In genomic region chr5:56979968-56980367, GRCh38 we compare ENCODE assay signal across 23 cellular contexts. TPM values are rescaled to one million over a fixed set of nuclear protein-coding genes. Genes with fewer than 3 reads are reported as not detected.
DNase-seq lines count a peak whose midpoint lies in the region; ATAC-seq, FAIRE-seq and TF ChIP-seq lines count a peak whose summit lies in the region.
"Had no signal": no experiment of that assay in that cellular context is flagged by ENCODE, and none has a peak within 500 bp of the region (broad histone marks: within the 10 kb centered on the region; RNA-seq: fewer than 3 reads in every experiment).

No MANE protein-coding gene starts in this region.

- peaks cover 7% of the 10 kb centered on the region for H3K4me1 Mint-ChIP-seq in neural crest cell

- H3K4me1 ChIP-seq in HepG2 (ENCODE audit: insufficient read depth, low read length) (peaks cover 31% of the 10 kb centered on the region), right lobe of liver (no peaks in the 10 kb centered on the region)

- intact Hi-C loops in HepG2 (cut with micrococcal nuclease; ENCODE audit: unreplicated experiment) = no loop called here
- intact Hi-C loops in right lobe of liver (cut with DNase I) = no loop called here

- H3K4me3 ChIP-seq in HepG2 (replicated peaks in 1 of 3; ENCODE audit: insufficient read depth in 1 of 3, low read depth in 2 of 3, low read length in 3 of 3) (peak overlapping the region in 2 of 3 experiments; percentile 40 to 57; a peak in 4 of 6 replicates), right lobe of liver (no peak overlapping the region)
- H3K4me3 ChIP-seq: BLaER1 had no signal

- peak overlapping the region; percentile 37; the same call in 1 of the 2 replicates for H3K9ac ChIP-seq in HepG2 (ENCODE audit: insufficient read depth, low read depth, low read length)
- H3K9ac ChIP-seq: BLaER1 had no signal

- peak overlapping the region; percentile 67 for H3K4me2 ChIP-seq in HepG2 (ENCODE audit: low read depth, low read length)
- H3K4me2 ChIP-seq: BLaER1 had no signal

- POLR2A ChIA-PET in HepG2 (lab: Yijun Ruan, JAX) = no interaction called here

- CTCF ChIA-PET in HepG2 (lab: Yijun Ruan, JAX; ENCODE audit: low intra/inter-chr PET ratio, low total read pairs) = no interaction called here

- in situ Hi-C loops in HepG2 (cut with HindIII; ENCODE audit: extremely low pct_ligation_motif_present, low pct_unique_long_range_greater_than_20kb) = no loop called here

- no peaks in the 10 kb centered on the region for H3K9me3 Mint-ChIP-seq in neural crest cell
- H3K9me3 Mint-ChIP-seq: CD8-positive, alpha-beta T cell had no signal

- TF ChIP-seq EP300 in HepG2 (IDR thresholded peaks at IDR 0.05; ENCODE audit: low read depth in 2 of 2, low read length in 2 of 2) (no peak), HepG2 (CRISPR knock-in tag; IDR thresholded peaks at IDR 0.05; ENCODE audit: borderline replicate concordance) (no peak)

- no TSS peak for BruUV-seq in HepG2 (replicated peaks; lab: Mats Ljungman, UMichigan)

- TF ChIP-seq POLR2A in HepG2 (IDR thresholded peaks at IDR 0.05; ENCODE audit: insufficient read depth in 1 of 2, low read depth in 2 of 2, low read length in 2 of 2) (no peak), right lobe of liver (IDR thresholded peaks at IDR 0.05) (no peak)

- peak; percentile 16 for DNase-seq in HepG2 (ENCODE audit: low spot score)
- DNase-seq in right lobe of liver = no peak
- peak; percentile 7 for DNase-seq in SK-N-DZ (ENCODE audit: low spot score)
- DNase-seq in neural crest cell (ENCODE audit: low read depth, low spot score) = no peak
- no peak for DNase-seq in activated naive CD4-positive, alpha-beta T cell (lab: John Stamatoyannopoulos, UW)
- DNase-seq: CD4-positive, CD25-positive, alpha-beta regulatory T cell; CD8-positive, alpha-beta T cell; DMS 273 treated with DMSO at 0.1 percent for 48 hours; DMS79; EL; GF-D8; GOT3; HCEC 1CT had no signal

- TF ChIP-seq CTCF in HepG2 (CRISPR knock-in tag; IDR thresholded peaks at IDR 0.05) (no peak), right lobe of liver (IDR thresholded peaks at IDR 0.05) (no peak), neural crest cell (conservative IDR thresholded peaks at IDR 0.05) (no peak)

- H3K36me3 Mint-ChIP-seq in neural crest cell (ENCODE audit: low read depth) = no peaks in the 10 kb centered on the region
- H3K36me3 Mint-ChIP-seq: CD4-positive, CD25-positive, alpha-beta regulatory T cell; CD8-positive, alpha-beta T cell had no signal

- H2AFZ ChIP-seq in HepG2 (ENCODE audit: low read length) = no peak overlapping the region

- no peak overlapping the region for H3K27ac ChIP-seq in HepG2 (ENCODE audit: extremely low read length, insufficient read depth, low read length)
- H3K27ac ChIP-seq in right lobe of liver = no peak overlapping the region
- H3K27ac ChIP-seq: 22Rv1, BLaER1, C4-2B had no signal

- no peak overlapping the region for H3K4me3 Mint-ChIP-seq in neural crest cell
- H3K4me3 Mint-ChIP-seq: B cell; CD4-positive, CD25-positive, alpha-beta regulatory T cell; CD8-positive, alpha-beta T cell had no signal

- no peaks in the 10 kb centered on the region for H3K27me3 Mint-ChIP-seq in neural crest cell (ENCODE audit: low read depth)

- TF ChIP-seq RAD21 in HepG2 (CRISPR knock-in tag; IDR thresholded peaks at IDR 0.05) = no peak

- peak; percentile 80 for ATAC-seq in HepG2
- ATAC-seq in right lobe of liver = no peak
- ATAC-seq in HG03108 (IDR thresholded peaks at IDR 0.05; ENCODE audit: unreplicated experiment) = no peak
- ATAC-seq: CD8-positive, alpha-beta T cell had no signal

- WGBS in HepG2 (ENCODE audit: low lambda C conversion rate) = 26% methylated on average over 7 of the region's 13 CpGs
- WGBS in right lobe of liver (ENCODE audit: insufficient coverage, low coverage, low lambda C conversion rate, missing lambda C conversion rate) = 87% methylated on average over 7 of the region's 13 CpGs

- H3K27me3 ChIP-seq in HepG2 (ENCODE audit: control insufficient read depth in 1 of 2, insufficient read depth in 2 of 2, low read length in 2 of 2) (peaks cover 0 to 19% of the 10 kb centered on the region in 2 experiments; a peak in 4 of 5 replicates), right lobe of liver (no peaks in the 10 kb centered on the region)
- H3K27me3 ChIP-seq: BLaER1 had no signal

- H3K27ac Mint-ChIP-seq in neural crest cell (ENCODE audit: unreplicated experiment) = peak overlapping the region; percentile 37
- H3K27ac Mint-ChIP-seq: B cell; CD4-positive, CD25-positive, alpha-beta regulatory T cell; CD8-positive, alpha-beta T cell had no signal

- no peaks in the 10 kb centered on the region for H3K36me3 ChIP-seq in HepG2 (replicated peaks in 1 of 2; ENCODE audit: control insufficient read depth in 1 of 2, insufficient read depth in 2 of 2, low read length in 2 of 2)
- H3K36me3 ChIP-seq in right lobe of liver = no peaks in the 10 kb centered on the region
- H3K36me3 ChIP-seq: BLaER1 had no signal

- H4K20me1 ChIP-seq in HepG2 (ENCODE audit: insufficient read depth, low read length) = no peaks in the 10 kb centered on the region
- H4K20me1 ChIP-seq: BLaER1 had no signal

- H3K9me3 ChIP-seq in HepG2 (ENCODE audit: low read length) = no peaks in the 10 kb centered on the region
- no peaks in the 10 kb centered on the region for H3K9me3 ChIP-seq in right lobe of liver
- H3K9me3 ChIP-seq: BLaER1 had no signal

- no peaks in the 10 kb centered on the region for H3K79me2 ChIP-seq in HepG2 (ENCODE audit: insufficient read depth, low read length)

- no peak for FAIRE-seq in HepG2 (lab: Jason Lieb, UNC)
- FAIRE-seq: A204.1, D721Med, GM12891, GM18507, H54 had no signal

TF ChIP-seq in HepG2, 621 proteins besides CTCF, POLR2A, EP300 and RAD21 (continues in another document):
- no peak for TF ChIP-seq ZSCAN25 (CRISPR knock-in tag; IDR thresholded peaks at IDR 0.05)
- TF ChIP-seq KLF16 (CRISPR knock-in tag; IDR thresholded peaks at IDR 0.05) = no peak
- TF ChIP-seq YEATS4 (CRISPR knock-in tag; IDR thresholded peaks at IDR 0.05; ENCODE audit: borderline replicate concordance) = no peak
- no peak for TF ChIP-seq U2AF1 (optimal IDR thresholded peaks at IDR 0.05; ENCODE audit: low read depth, low read length)
- no peak for TF ChIP-seq NFATC3 (CRISPR knock-in tag; IDR thresholded peaks at IDR 0.05)
- TF ChIP-seq, protein P1, sequence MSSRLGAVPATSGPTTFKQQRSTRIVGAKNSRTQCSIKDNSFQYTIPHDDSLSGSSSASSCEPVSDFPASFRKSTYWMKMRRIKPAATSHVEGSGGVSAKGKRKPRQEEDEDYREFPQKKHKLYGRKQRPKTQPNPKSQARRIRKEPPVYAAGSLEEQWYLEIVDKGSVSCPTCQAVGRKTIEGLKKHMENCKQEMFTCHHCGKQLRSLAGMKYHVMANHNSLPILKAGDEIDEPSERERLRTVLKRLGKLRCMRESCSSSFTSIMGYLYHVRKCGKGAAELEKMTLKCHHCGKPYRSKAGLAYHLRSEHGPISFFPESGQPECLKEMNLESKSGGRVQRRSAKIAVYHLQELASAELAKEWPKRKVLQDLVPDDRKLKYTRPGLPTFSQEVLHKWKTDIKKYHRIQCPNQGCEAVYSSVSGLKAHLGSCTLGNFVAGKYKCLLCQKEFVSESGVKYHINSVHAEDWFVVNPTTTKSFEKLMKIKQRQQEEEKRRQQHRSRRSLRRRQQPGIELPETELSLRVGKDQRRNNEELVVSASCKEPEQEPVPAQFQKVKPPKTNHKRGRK (CRISPR knock-in tag; IDR thresholded peaks at IDR 0.05) = no peak

RNA-seq across cellular contexts. Expression of gene MIER3, which starts 28.0 kb away (rescaled TPM):
- total RNA-seq in HepG2 (2016; rRNA removed; fragmentation: Illumina TruSeq; extraction: Trizol) (38.8 and 63.5 TPM in 2 replicates), right lobe of liver (10 to 100 TPM in 4 of 6 experiments, 1 to 10 TPM in 2; 7.3 to 14.7 (median 11.2) TPM), neural crest cell (44.7 and 47.8 TPM in 2 replicates)
- 1.1 and 2.4 TPM in 2 replicates for total RNA-seq in HepG2 (2016; cell fraction: cytosol; rRNA removed; fragmentation: Illumina TruSeq; extraction: Trizol; ENCODE audit: low read depth)
- total RNA-seq in HepG2 (2016; cell fraction: insoluble cytoplasmic fraction; rRNA removed; fragmentation: Illumina TruSeq; extraction: Trizol) = 40.3 and 58.9 TPM in 2 replicates
- total RNA-seq in HepG2 (2016; cell fraction: membrane; rRNA removed; fragmentation: Illumina TruSeq; extraction: Trizol) = 5.6 and 8.3 TPM in 2 replicates
- 35.4 TPM in 2 replicates for total RNA-seq in HepG2 (2016; cell fraction: nucleus; rRNA removed; fragmentation: Illumina TruSeq; extraction: Trizol)
- 11.8 and 14.6 TPM in 2 replicates for polyA plus RNA-seq in HepG2 (2011; rRNA removed)
- 5.4 and 7.9 TPM in 2 replicates for polyA plus RNA-seq in HepG2 (2011; cell fraction: cytosol; rRNA removed)
- polyA plus RNA-seq in HepG2 (2011; cell fraction: nucleus; rRNA removed) = 13.5 and 15.5 TPM in 2 replicates
- polyA plus RNA-seq in HepG2 (2012) = 9.6 and 15.3 TPM in 2 replicates
- polyA plus RNA-seq in HepG2 (2016; cell fraction: cytosol; fragmentation: Illumina TruSeq; extraction: Trizol; ENCODE audit: low read depth) = 0.28 and 0.40 TPM in 2 replicates
- 20.4 and 22.1 TPM in 2 replicates for polyA plus RNA-seq in HepG2 (2016; cell fraction: insoluble cytoplasmic fraction; fragmentation: Illumina TruSeq; extraction: Trizol; ENCODE audit: low read depth)
- 2.0 and 2.5 TPM in 2 replicates for polyA plus RNA-seq in HepG2 (2016; cell fraction: membrane; fragmentation: Illumina TruSeq; extraction: Trizol; ENCODE audit: low read depth)
- polyA plus RNA-seq in HepG2 (2016; cell fraction: nucleus; fragmentation: Illumina TruSeq; extraction: Trizol; ENCODE audit: insufficient read depth, low read depth) = 33.9 and 37.6 TPM in 2 replicates
- 25.7 and 34.6 TPM in 2 replicates for polyA minus RNA-seq in HepG2 (2011; rRNA and poly(A)+ RNA removed; ENCODE audit: low replicate concordance)
- polyA minus RNA-seq in HepG2 (2011; cell fraction: cytosol; rRNA and poly(A)+ RNA removed) = 17.3 and 18.2 TPM in 2 replicates
- polyA minus RNA-seq in HepG2 (2011; cell fraction: nucleus; rRNA and poly(A)+ RNA removed) = 30.4 and 37.5 TPM in 2 replicates
- 18.2 and 18.7 TPM in 2 replicates for polyA plus RNA-seq in SK-N-DZ (2014; cell fraction: cytosol; rRNA removed)
- polyA plus RNA-seq in SK-N-DZ (2014; cell fraction: nucleus; rRNA removed) = 29.0 and 30.9 TPM in 2 replicates

Comparison
In these comparisons a context has a peak if more than half of its experiments do, and no peak if none do; other contexts are left out.
1. DNase-seq: peak in HepG2 (single experiment) and SK-N-DZ (single experiment); none in right lobe of liver (0 of 3), neural crest cell (single experiment) and activated naive CD4-positive, alpha-beta T cell (0 of 4).
2. H3K4me3 ChIP-seq: peak in HepG2 (2 of 3); none in right lobe of liver (0 of 3).